ENCODE assay signal across 30 cellular contexts in genomic region chr13:74338341-74338740, GRCh38.
"Had no signal": no experiment of that assay in that cellular context is flagged by ENCODE, and none has a peak within 500 bp of the region (broad histone marks: within the 10 kb centered on the region; RNA-seq: fewer than 3 reads in every experiment).

No MANE protein-coding gene starts in this region.

- H3K4me3 ChIP-seq: pancreas, psoas muscle, skin epidermis, smooth muscle cell, spleen, suprapubic skin, testis, tibial artery, transverse colon, upper lobe of right lung, uterus had no signal

- H3K27ac Mint-ChIP-seq: naive thymus-derived CD8-positive, alpha-beta T cell; natural killer cell treated with Interleukin-12 subunit alpha and Interleukin-12 subunit beta and Interleukin-15 and Interleukin-18, amount 100 ng/mL, for 72 hours; nephron progenitor cell; stimulated activated memory B cell treated with anti-CD40 and anti-IgM and Interleukin-4, amounts not matched to agents 10 μg/mL and 1 μg/mL and 100 μg/mL, for 72 hours; stimulated activated naive CD8-positive, alpha-beta T cell treated with anti-CD3 and anti-CD28 coated beads, Interleukin-15, amount 100 ng/mL, for 72 hours; type B pancreatic cell had no signal

- FAIRE-seq: pancreas had no signal

- ATAC-seq: naive thymus-derived CD8-positive, alpha-beta T cell; natural killer cell treated with Interleukin-12 subunit alpha and Interleukin-12 subunit beta and Interleukin-15 and Interleukin-18, amount 100 ng/mL, for 72 hours; pancreas; psoas muscle; right cardiac atrium; sciatic nerve; stimulated activated memory B cell treated with anti-CD40 and anti-IgM and Interleukin-4, amounts not matched to agents 10 μg/mL and 1 μg/mL and 100 μg/mL, for 72 hours; stimulated activated naive CD8-positive, alpha-beta T cell treated with anti-CD3 and anti-CD28 coated beads, Interleukin-15, amount 100 ng/mL, for 72 hours; stimulated activated naive CD8-positive, alpha-beta T cell treated with anti-CD3 and anti-CD28 coated beads, Interleukin-15, Interleukin-2, amounts not matched to agents 100 U/mL and 50 U/mL, for 24 hours; upper lobe of right lung had no signal

- H3K9me3 ChIP-seq: neutrophil, pancreas, psoas muscle, suprapubic skin, testis, transverse colon, upper lobe of right lung, uterus had no signal

- H3K4me3 Mint-ChIP-seq: naive thymus-derived CD8-positive, alpha-beta T cell; natural killer cell treated with Interleukin-12 subunit alpha and Interleukin-12 subunit beta and Interleukin-15 and Interleukin-18, amount 100 ng/mL, for 72 hours; nephron progenitor cell; neural crest cell; stimulated activated memory B cell treated with anti-CD40 and anti-IgM and Interleukin-4, amounts not matched to agents 10 μg/mL and 1 μg/mL and 100 μg/mL, for 72 hours; stimulated activated naive CD8-positive, alpha-beta T cell treated with anti-CD3 and anti-CD28 coated beads, Interleukin-15, amount 100 ng/mL, for 72 hours; type B pancreatic cell had no signal

- H3K4me1 Mint-ChIP-seq: nephron progenitor cell; neural crest cell; stimulated activated memory B cell treated with anti-CD40 and anti-IgM and Interleukin-4, amounts not matched to agents 10 μg/mL and 1 μg/mL and 100 μg/mL, for 72 hours had no signal

- H3K36me3 Mint-ChIP-seq: stimulated activated memory B cell treated with anti-CD40 and anti-IgM and Interleukin-4, amounts not matched to agents 10 μg/mL and 1 μg/mL and 100 μg/mL, for 72 hours had no signal

- H3K36me3 ChIP-seq: neutrophil, pancreas, spleen, suprapubic skin, tibial artery, transverse colon, upper lobe of right lung, uterus had no signal

- DNase-seq: naive thymus-derived CD8-positive, alpha-beta T cell; nephron progenitor cell; nucleus accumbens; pancreas; psoas muscle; right cardiac atrium; spleen; stimulated activated CD4-positive, alpha-beta T cell treated with anti-CD3 and anti-CD28 coated beads, Interleukin-12 subunit alpha, Interleukin-12 subunit beta, amount 100 ng/mL, for 4 hours; stimulated activated CD4-positive, alpha-beta T cell treated with anti-CD3 and anti-CD28 coated beads, Interleukin-1b, Interleukin-23, amount 100 ng/mL, for 48 hours; stimulated activated CD4-positive, alpha-beta T cell treated with anti-CD3 and anti-CD28 coated beads, Interleukin-4, amount 100 ng/mL, for 1 hour; stimulated activated CD4-positive, alpha-beta T cell treated with anti-CD3 and anti-CD28 coated beads, Interleukin-4, amount 100 ng/mL, for 4 hours; stimulated activated CD8-positive, alpha-beta memory T cell treated with anti-CD3 and anti-CD28 coated beads, Interleukin-4, amount 100 ng/mL, for 48 hours; stimulated activated naive CD4-positive, alpha-beta T cell; stimulated activated naive CD8-positive, alpha-beta T cell treated with anti-CD3 and anti-CD28 coated beads, Interleukin-15, amount 100 ng/mL, for 72 hours; stimulated activated naive CD8-positive, alpha-beta T cell treated with anti-CD3 and anti-CD28 coated beads, Interleukin-15, Interleukin-2, amounts not matched to agents 100 U/mL and 50 U/mL, for 24 hours; substantia nigra; testis; tibial artery; transverse colon; upper lobe of right lung; uterus had no signal

- H3K27me3 Mint-ChIP-seq: naive thymus-derived CD8-positive, alpha-beta T cell; stimulated activated naive CD8-positive, alpha-beta T cell treated with anti-CD3 and anti-CD28 coated beads, Interleukin-15, amount 100 ng/mL, for 72 hours; type B pancreatic cell had no signal

- H3K4me2 ChIP-seq: smooth muscle cell had no signal

- H3K4me1 ChIP-seq: pancreas, psoas muscle, spleen, suprapubic skin, testis, tibial artery, transverse colon, upper lobe of right lung, uterus had no signal

- H3K9me3 Mint-ChIP-seq: natural killer cell treated with Interleukin-12 subunit alpha and Interleukin-12 subunit beta and Interleukin-15 and Interleukin-18, amount 100 ng/mL, for 72 hours; type B pancreatic cell had no signal

- H3K27me3 ChIP-seq: neutrophil, pancreas, spleen, suprapubic skin, testis, tibial artery, transverse colon, upper lobe of right lung, uterus had no signal

- H3K27ac ChIP-seq: neutrophil, pancreas, psoas muscle, skin epidermis, spleen, suprapubic skin, testis, tibial artery, transverse colon, upper lobe of right lung, uterus had no signal
